8 cellular contexts compared by ENCODE assay signal in the genomic region with DNA sequence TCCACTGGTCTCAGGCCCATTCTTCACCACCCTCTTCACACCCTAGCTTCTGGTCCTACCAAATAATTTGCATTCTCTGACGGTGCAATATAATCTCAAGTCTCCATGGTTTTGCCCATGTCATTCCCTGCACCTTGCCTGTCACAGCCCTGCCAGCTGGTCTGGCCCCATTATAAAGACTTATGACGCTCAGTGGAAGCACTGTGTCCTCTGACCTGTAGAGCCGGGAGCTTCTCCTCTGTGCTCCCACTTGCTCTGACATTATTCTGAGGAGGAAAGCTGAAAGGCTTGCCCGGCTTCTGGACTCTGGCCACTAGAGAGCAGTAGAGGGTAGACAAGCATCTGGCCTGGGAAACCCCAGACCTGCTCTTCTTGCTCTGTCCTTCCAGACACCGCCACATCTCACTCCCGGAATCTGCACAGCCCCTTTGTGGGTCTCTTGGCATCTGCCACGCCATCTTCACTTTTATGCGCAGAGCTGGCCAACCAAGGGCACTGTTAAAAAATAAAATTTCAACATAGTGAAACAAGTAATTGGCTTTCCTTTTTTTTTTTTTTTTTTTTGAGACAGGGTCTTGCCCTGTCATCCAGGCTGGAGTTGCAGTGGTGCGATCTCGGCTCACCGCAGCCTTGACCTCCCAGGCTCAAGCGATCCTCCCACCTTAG. TPM values are rescaled to one million over a fixed set of nuclear protein-coding genes. Genes with fewer than 3 reads are reported as not detected.
A peak's percentile ranks its signal among the peaks of the same experiment; 100 is the strongest.
DNase-seq lines count a peak whose midpoint lies in the region; ATAC-seq and TF ChIP-seq lines count a peak whose summit lies in the region.

No MANE protein-coding gene starts in this region.

- intact Hi-C loops in right cardiac atrium (cut with DNase I): loop anchor here (5.0 to 10.0 kb wide), 5 partner anchors 78 to 308 kb away; a partner anchor contains a TSS
- intact Hi-C loops in gastrocnemius medialis (cut with DNase I; ENCODE audit: low total_unique reads): loop anchor here (1.0 to 5.0 kb wide), 4 partner anchors 82 to 305 kb away; a partner anchor contains a TSS

- ATAC-seq in GM18508 (IDR thresholded peaks at IDR 0.05; ENCODE audit: insufficient read depth, unreplicated experiment): peak; percentile 63
- ATAC-seq in HG02970 (IDR thresholded peaks at IDR 0.05; ENCODE audit: low FRiP score, unreplicated experiment): peak; percentile 76
- peak; percentile 91 for ATAC-seq in right cardiac atrium
- ATAC-seq in gastrocnemius medialis: peak; percentile 96 to 100

- no peaks in the 10 kb centered on the region for H3K36me3 ChIP-seq in gastrocnemius medialis

- H3K27ac ChIP-seq in right cardiac atrium (ENCODE audit: low read length): no peak overlapping the region
- no peak overlapping the region for H3K27ac ChIP-seq in gastrocnemius medialis

- no peak for TF ChIP-seq POLR2A in gastrocnemius medialis (IDR thresholded peaks at IDR 0.05)

- DNase-seq in A172 (ENCODE audit: low spot score): peak; percentile 94
- peak; percentile 75 for DNase-seq in NCI-H2029 treated with DMSO at 0.1 percent for 48 hours (lab: John Stamatoyannopoulos, UW)
- peak; percentile 37 for DNase-seq in T-helper 22 cell (ENCODE audit: low read depth)
- peak in 56 of 58 donors; percentile 13 to 93 (median 72) for DNase-seq in anterior cingulate cortex (lab: John Stamatoyannopoulos, UW)
- DNase-seq in right cardiac atrium: peak; percentile 75 to 88 (median 84)
- DNase-seq in gastrocnemius medialis: peak; percentile 66 to 76

- no peaks in the 10 kb centered on the region for H3K9me3 ChIP-seq in right cardiac atrium (ENCODE audit: control insufficient read depth, low read length)
- H3K9me3 ChIP-seq in gastrocnemius medialis: no peaks in the 10 kb centered on the region

- peak; percentile 77 to 91 (median 82) for TF ChIP-seq CTCF in gastrocnemius medialis (IDR thresholded peaks at IDR 0.05 in 4 of 5, conservative IDR thresholded peaks at IDR 0.05 in 1 of 5)

- in situ Hi-C loops in gastrocnemius medialis (cut with MboI; ENCODE audit: low sequenced_read_pairs in 4 of 4): loop anchor here in 1 of 4 donors (5.0 kb wide), 1 partner anchor 150 kb away; no protein-coding TSS in a partner anchor

- 30% methylated on average over 12 of the region's 12 CpGs for WGBS in right cardiac atrium

- H3K4me1 ChIP-seq in right cardiac atrium (ENCODE audit: control insufficient read depth, insufficient read depth, low read length): no peaks in the 10 kb centered on the region
- H3K4me1 ChIP-seq in gastrocnemius medialis: peaks cover 0 to 4% of the 10 kb centered on the region in 2 donors

- H3K4me3 ChIP-seq in right cardiac atrium (ENCODE audit: low read length) (no peak overlapping the region), gastrocnemius medialis (no peak overlapping the region)

- H3K27me3 ChIP-seq in right cardiac atrium (ENCODE audit: control insufficient read depth, insufficient read depth) (no peaks in the 10 kb centered on the region), gastrocnemius medialis (no peaks in the 10 kb centered on the region)

RNA-seq across cellular contexts. Expression of a gene that starts 44.4 kb away (rescaled TPM):
- total RNA-seq in A172 (2014; rRNA removed; shearing (Covaris generic)): 113 and 131 TPM in 2 replicates
- total RNA-seq in right cardiac atrium: 100 to 1,000 TPM in 3 of 4 donors, 10 to 100 TPM in 1; 99.4 to 117 (median 104) TPM
- polyA plus RNA-seq in right cardiac atrium: 121 TPM
- total RNA-seq in gastrocnemius medialis: 100 to 1,000 TPM in 2 of 4 donors, 10 to 100 TPM in 2; 74.8 to 149 (median 112) TPM

Comparison
In these comparisons a context has a peak if more than half of its experiments do, and no peak if none do; other contexts are left out.
1. DNase-seq: peak in every context shown above with its lines; median percentile 94 in A172; 84 in right cardiac atrium; 75 in NCI-H2029 treated with DMSO at 0.1 percent for 48 hours; 72 in anterior cingulate cortex; 71 in gastrocnemius medialis; 37 in T-helper 22 cell.